ENCODE assay signal across 10 cellular contexts in genomic region chr21:44927259-44927586, GRCh38. TPM values are rescaled to one million over a fixed set of nuclear protein-coding genes. Genes with fewer than 3 reads are reported as not detected.
DNase-seq lines count a peak whose midpoint lies in the region; ATAC-seq and TF ChIP-seq lines count a peak whose summit lies in the region.
"Had no signal": no experiment of that assay in that cellular context is flagged by ENCODE, and none has a peak within 500 bp of the region (broad histone marks: within the 10 kb centered on the region; RNA-seq: fewer than 3 reads in every experiment).

No MANE protein-coding gene starts in this region.

- H3K9me3 Mint-ChIP-seq in activated T-cell treated with anti-CD3 and anti-CD28 coated beads, Interleukin-2, amount 50 U/mL, for 72 hours = no peaks in the 10 kb centered on the region
- H3K9me3 Mint-ChIP-seq in activated CD4-positive, alpha-beta memory T cell treated with anti-CD3 and anti-CD28 coated beads for 36 hours = no peaks in the 10 kb centered on the region
- H3K9me3 Mint-ChIP-seq in immature natural killer cell = no peaks in the 10 kb centered on the region
- H3K9me3 Mint-ChIP-seq in glutamatergic neuron (ENCODE audit: unreplicated experiment) = peaks cover 8% of the 10 kb centered on the region
- H3K9me3 Mint-ChIP-seq: mesothelial cell of epicardium had no signal

- H3K4me3 ChIP-seq in thoracic aorta = peak overlapping the region; percentile 15

- H3K36me3 Mint-ChIP-seq in activated T-cell treated with anti-CD3 and anti-CD28 coated beads, Interleukin-2, amount 50 U/mL, for 72 hours (ENCODE audit: insufficient read depth in 2 of 2) = no peaks in the 10 kb centered on the region
- H3K36me3 Mint-ChIP-seq in activated CD4-positive, alpha-beta memory T cell treated with anti-CD3 and anti-CD28 coated beads for 36 hours = no peaks in the 10 kb centered on the region
- H3K36me3 Mint-ChIP-seq in immature natural killer cell (no peaks in the 10 kb centered on the region), glutamatergic neuron (ENCODE audit: unreplicated experiment) (peaks cover 15% of the 10 kb centered on the region)
- H3K36me3 Mint-ChIP-seq: mesothelial cell of epicardium had no signal

- peaks cover 90% of the 10 kb centered on the region for H3K4me1 Mint-ChIP-seq in activated T-cell treated with anti-CD3 and anti-CD28 coated beads, Interleukin-2, amount 50 U/mL, for 72 hours (ENCODE audit: low read depth)
- peaks cover 76% of the 10 kb centered on the region for H3K4me1 Mint-ChIP-seq in activated CD4-positive, alpha-beta memory T cell treated with anti-CD3 and anti-CD28 coated beads for 36 hours (ENCODE audit: low read depth)
- H3K4me1 Mint-ChIP-seq in immature natural killer cell (peaks cover 89 to 93% of the 10 kb centered on the region in 2 donors), glutamatergic neuron (ENCODE audit: low read depth, unreplicated experiment) (peaks cover 3% of the 10 kb centered on the region)

- peak overlapping the region; percentile 84 to 87 for H3K4me3 Mint-ChIP-seq in activated T-cell treated with anti-CD3 and anti-CD28 coated beads, Interleukin-2, amount 50 U/mL, for 72 hours
- peak overlapping the region; percentile 85 for H3K4me3 Mint-ChIP-seq in activated CD4-positive, alpha-beta memory T cell treated with anti-CD3 and anti-CD28 coated beads for 36 hours
- H3K4me3 Mint-ChIP-seq in immature natural killer cell = peak overlapping the region; percentile 79 to 91 (median 90)
- no peak overlapping the region for H3K4me3 Mint-ChIP-seq in glutamatergic neuron (ENCODE audit: unreplicated experiment)
- H3K4me3 Mint-ChIP-seq: mesothelial cell of epicardium had no signal

- no peaks in the 10 kb centered on the region for H3K36me3 ChIP-seq in thoracic aorta

- intact Hi-C loops in activated CD4-positive, alpha-beta memory T cell treated with anti-CD3 and anti-CD28 coated beads for 36 hours (cut with micrococcal nuclease) = loop anchor here (1.0 to 10.0 kb wide), 7 partner anchors 8 to 718 kb away; partner anchors contain the start of genes PCBP3, PTTG1IP and SUMO3

- DNase-seq in activated T-cell treated with anti-CD3 and anti-CD28 coated beads, Interleukin-2, amount 50 U/mL, for 72 hours = no peak
- DNase-seq in activated T-cell treated with anti-CD3 and anti-CD28 coated beads, Interleukin-2, amount 50 U/mL, for 48 hours = no peak
- DNase-seq in activated CD4-positive, alpha-beta memory T cell treated with anti-CD3 and anti-CD28 coated beads for 36 hours = no peak
- no peak for DNase-seq in immature natural killer cell
- no peak for DNase-seq in thoracic aorta (ENCODE audit: low spot score)
- no peak for DNase-seq in SHP77 (lab: John Stamatoyannopoulos, UW)
- no peak for DNase-seq in glutamatergic neuron
- DNase-seq: NCI-H1417 had no signal

- TF ChIP-seq CTCF in thoracic aorta (IDR thresholded peaks at IDR 0.05) (no peak), glutamatergic neuron (IDR thresholded peaks at IDR 0.05; ENCODE audit: partially characterized antibody, unreplicated experiment) (no peak)

- no peak overlapping the region for H3K27ac ChIP-seq in thoracic aorta

- CTCF ChIA-PET in activated CD4-positive, alpha-beta memory T cell treated with anti-CD3 and anti-CD28 coated beads for 36 hours (lab: Charles Lee) = interaction anchor here (0.6 to 10.0 kb wide), 12 partner anchors 8 to 630 kb away, joined by 3 to 84 read pairs (median 4); partner anchors contain the start of genes SLX9 and UBE2G2

- peaks cover 30 to 49% of the 10 kb centered on the region in 2 donors for H3K4me1 ChIP-seq in thoracic aorta (ENCODE audit: control insufficient read depth in 1 of 2, low read depth in 2 of 2)

- POLR2A ChIA-PET in activated CD4-positive, alpha-beta memory T cell treated with anti-CD3 and anti-CD28 coated beads for 36 hours (lab: Charles Lee) = interaction anchor here (1.0 to 4.6 kb wide), 9 partner anchors 9 to 125 kb away, joined by 3 to 36 read pairs (median 5); partner anchors contain the start of genes PTTG1IP, SLX9 and UBE2G2

- no peaks in the 10 kb centered on the region for H3K27me3 Mint-ChIP-seq in activated T-cell treated with anti-CD3 and anti-CD28 coated beads, Interleukin-2, amount 50 U/mL, for 72 hours (ENCODE audit: low read depth)
- no peaks in the 10 kb centered on the region for H3K27me3 Mint-ChIP-seq in activated CD4-positive, alpha-beta memory T cell treated with anti-CD3 and anti-CD28 coated beads for 36 hours
- H3K27me3 Mint-ChIP-seq in immature natural killer cell (ENCODE audit: low read depth in 3 of 3) = peaks cover 6 to 18% (median 12%) of the 10 kb centered on the region in 3 donors
- H3K27me3 Mint-ChIP-seq in glutamatergic neuron (ENCODE audit: unreplicated experiment) = peaks cover 26% of the 10 kb centered on the region

- no peak for ATAC-seq in activated T-cell treated with anti-CD3 and anti-CD28 coated beads, Interleukin-2, amount 50 U/mL, for 72 hours (replicated peaks in 1 of 2)
- ATAC-seq in thoracic aorta (ENCODE audit: insufficient number of reproducible peaks, low FRiP score, low read depth) (no peak), GM19328 (IDR thresholded peaks at IDR 0.05; ENCODE audit: unreplicated experiment) (no peak)

- H3K27me3 ChIP-seq in thoracic aorta (replicated peaks; ENCODE audit: insufficient read depth) = no peaks in the 10 kb centered on the region

- H3K9me3 ChIP-seq in thoracic aorta = no peaks in the 10 kb centered on the region

- peak overlapping the region; percentile 95 for H3K27ac Mint-ChIP-seq in activated T-cell treated with anti-CD3 and anti-CD28 coated beads, Interleukin-2, amount 50 U/mL, for 72 hours
- H3K27ac Mint-ChIP-seq in activated CD4-positive, alpha-beta memory T cell treated with anti-CD3 and anti-CD28 coated beads for 36 hours = peak overlapping the region; percentile 96
- peak overlapping the region; percentile 86 to 97 (median 96) for H3K27ac Mint-ChIP-seq in immature natural killer cell
- H3K27ac Mint-ChIP-seq in glutamatergic neuron (ENCODE audit: unreplicated experiment) = no peak overlapping the region
- H3K27ac Mint-ChIP-seq: mesothelial cell of epicardium had no signal

RNA-seq across cellular contexts. Expression of gene ITGB2, which starts 6.5 kb away (rescaled TPM):
- 100 to 1,000 TPM; 248 to 287 TPM for total RNA-seq in activated T-cell treated with anti-CD3 and anti-CD28 coated beads, Interleukin-2, amount 50 U/mL, for 72 hours
- 100 to 1,000 TPM; 242 to 247 TPM for total RNA-seq in activated CD4-positive, alpha-beta memory T cell treated with anti-CD3 and anti-CD28 coated beads for 36 hours
- 1,000 to 10,000 TPM; 1,416 to 2,161 (median 1,452) TPM for polyA plus RNA-seq in immature natural killer cell
- total RNA-seq in thoracic aorta = 100 to 1,000 TPM; 161 to 166 TPM
- total RNA-seq in glutamatergic neuron (ENCODE audit: unreplicated experiment) = 0.91 TPM

RNA-seq across cellular contexts. Expression of gene SLX9, which starts 12.6 kb away (rescaled TPM):
- total RNA-seq in activated T-cell treated with anti-CD3 and anti-CD28 coated beads, Interleukin-2, amount 50 U/mL, for 72 hours = 10 to 100 TPM; 38.7 to 48.9 TPM
- total RNA-seq in activated CD4-positive, alpha-beta memory T cell treated with anti-CD3 and anti-CD28 coated beads for 36 hours = 10 to 100 TPM; 60.7 to 64.6 TPM
- polyA plus RNA-seq in immature natural killer cell = 10 to 100 TPM in 2 of 3 donors, 1 to 10 TPM in 1; 7.1 to 12.4 (median 11.3) TPM
- total RNA-seq in thoracic aorta (10 to 100 TPM in 1 of 2 donors, 1 to 10 TPM in 1; 5.9 to 10.6 TPM), glutamatergic neuron (ENCODE audit: unreplicated experiment) (30.7 TPM)

RNA-seq across cellular contexts. Expression of gene PTTG1IP, which starts 53.7 kb away (rescaled TPM):
- 10 to 100 TPM; 63.9 to 70.5 TPM for total RNA-seq in activated T-cell treated with anti-CD3 and anti-CD28 coated beads, Interleukin-2, amount 50 U/mL, for 72 hours
- 10 to 100 TPM; 43.0 to 44.4 TPM for total RNA-seq in activated CD4-positive, alpha-beta memory T cell treated with anti-CD3 and anti-CD28 coated beads for 36 hours
- 100 to 1,000 TPM in 1 of 3 donors, 10 to 100 TPM in 2; 67.7 to 103 (median 92.9) TPM for polyA plus RNA-seq in immature natural killer cell
- 100 to 1,000 TPM; 301 to 351 TPM for total RNA-seq in thoracic aorta
- 249 TPM for total RNA-seq in glutamatergic neuron (ENCODE audit: unreplicated experiment)

Comparison
In these comparisons a context has a peak if more than half of its experiments do, and no peak if none do; other contexts are left out.
1. RNA of gene ITGB2, which starts 6.5 kb away (total RNA-seq): 248 to 287 TPM in activated T-cell treated with anti-CD3 and anti-CD28 coated beads, Interleukin-2, amount 50 U/mL, for 72 hours, 242 to 247 TPM in activated CD4-positive, alpha-beta memory T cell treated with anti-CD3 and anti-CD28 coated beads for 36 hours and 161 to 166 TPM in thoracic aorta; 0.91 TPM in glutamatergic neuron (single experiment); every median in the first group is over 10 times any median in the second.